Comparison of ENCODE assay signal across 9 cellular contexts in genomic region chr11:97140885-97141494, GRCh38.
DNase-seq lines count a peak whose midpoint lies in the region; ATAC-seq and TF ChIP-seq lines count a peak whose summit lies in the region.
"Had no signal": no experiment of that assay in that cellular context is flagged by ENCODE, and none has a peak within 500 bp of the region (broad histone marks: within the 10 kb centered on the region; RNA-seq: fewer than 3 reads in every experiment).

No MANE protein-coding gene starts in this region.

- no peak for ATAC-seq in Right ventricle myocardium inferior

- WGBS in endodermal cell (ENCODE audit: insufficient coverage in 1 of 2, insufficient read length in 1 of 2), 2 experiments: 72% methylated on average over 2 of the region's 2 CpGs; no CpG with 5 or more reads in 1 of the 2 experiments

- H3K27me3 ChIP-seq in left ventricle myocardium inferior (ENCODE audit: low read depth): no peaks in the 10 kb centered on the region
- H3K27me3 ChIP-seq in endodermal cell (ENCODE audit: control insufficient read depth, insufficient read depth, low read length, poor library complexity, severe bottlenecking): no peaks in the 10 kb centered on the region

- no peaks in the 10 kb centered on the region for H3K27me3 Mint-ChIP-seq in endodermal cell (ENCODE audit: insufficient read depth)
- H3K27me3 Mint-ChIP-seq: CD4-positive, CD25-positive, alpha-beta regulatory T cell had no signal

- H3K36me3 Mint-ChIP-seq in endodermal cell (ENCODE audit: low read depth): peaks cover 16% of the 10 kb centered on the region
- H3K36me3 Mint-ChIP-seq: CD4-positive, CD25-positive, alpha-beta regulatory T cell had no signal

- no peak overlapping the region for H3K27ac ChIP-seq in left ventricle myocardium inferior (replicated peaks)
- H3K27ac ChIP-seq in endodermal cell (ENCODE audit: low read depth, low read length): no peak overlapping the region

- peaks cover 8% of the 10 kb centered on the region for H3K4me1 Mint-ChIP-seq in endodermal cell
- H3K4me1 Mint-ChIP-seq: CD4-positive, CD25-positive, alpha-beta regulatory T cell had no signal

- H3K36me3 ChIP-seq in left ventricle myocardium inferior (no peaks in the 10 kb centered on the region), endodermal cell (ENCODE audit: control insufficient read depth, insufficient read depth, low read length) (no peaks in the 10 kb centered on the region)

- TF ChIP-seq CTCF in left ventricle myocardium inferior (IDR thresholded peaks at IDR 0.05; ENCODE audit: borderline replicate concordance): peak; percentile 62
- TF ChIP-seq CTCF in endodermal cell (conservative IDR thresholded peaks at IDR 0.05): peak; percentile 89

- no peaks in the 10 kb centered on the region for H3K4me1 ChIP-seq in left ventricle myocardium inferior
- H3K4me1 ChIP-seq in endodermal cell (ENCODE audit: control insufficient read depth, insufficient read depth, low read length): no peaks in the 10 kb centered on the region

- no peak overlapping the region for H3K27ac Mint-ChIP-seq in endodermal cell
- H3K27ac Mint-ChIP-seq: CD4-positive, CD25-positive, alpha-beta regulatory T cell had no signal

- no peak for DNase-seq in left ventricle myocardium inferior
- no peak for DNase-seq in Right ventricle myocardium inferior (ENCODE audit: missing footprints)
- DNase-seq in NCI-H460 (ENCODE audit: extremely low read depth, low read depth): peak; percentile 32
- DNase-seq in endodermal cell: peak; percentile 48
- DNase-seq in HuH-7.5 (ENCODE audit: low spot score): no peak
- DNase-seq in retina: no peak
- no peak for DNase-seq in T-helper 9 cell
- DNase-seq in EL: no peak
- DNase-seq: CD4-positive, CD25-positive, alpha-beta regulatory T cell had no signal

- H3K4me3 ChIP-seq in left ventricle myocardium inferior (no peak overlapping the region), endodermal cell (ENCODE audit: low read length) (no peak overlapping the region)

- intact Hi-C loops in left ventricle myocardium inferior (cut with micrococcal nuclease) (no loop called here), Right ventricle myocardium inferior (cut with DNase I) (loop anchor here (2.0 kb wide), 1 partner anchor 314 kb away; no protein-coding TSS in a partner anchor)

- H3K9me3 ChIP-seq in left ventricle myocardium inferior (replicated peaks): peaks cover 34% of the 10 kb centered on the region
- H3K9me3 ChIP-seq in endodermal cell (ENCODE audit: control insufficient read depth, low read length): peaks cover 23% of the 10 kb centered on the region

- H3K9ac ChIP-seq in endodermal cell (ENCODE audit: extremely low read depth, low read length, poor library complexity, severe bottlenecking): no peak overlapping the region

- H3K4me3 Mint-ChIP-seq in endodermal cell: no peak overlapping the region
- H3K4me3 Mint-ChIP-seq: CD4-positive, CD25-positive, alpha-beta regulatory T cell had no signal

- peaks cover 20% of the 10 kb centered on the region for H3K9me3 Mint-ChIP-seq in endodermal cell

Comparison
In these comparisons a context has a peak if more than half of its experiments do, and no peak if none do; other contexts are left out.
1. DNase-seq: peak in NCI-H460 (single experiment) and endodermal cell (single experiment); none in left ventricle myocardium inferior (single experiment), Right ventricle myocardium inferior (single experiment), HuH-7.5 (single experiment), retina (single experiment), T-helper 9 cell (single experiment) and EL (single experiment).